8 cellular contexts compared by ENCODE assay signal in the genomic region with DNA sequence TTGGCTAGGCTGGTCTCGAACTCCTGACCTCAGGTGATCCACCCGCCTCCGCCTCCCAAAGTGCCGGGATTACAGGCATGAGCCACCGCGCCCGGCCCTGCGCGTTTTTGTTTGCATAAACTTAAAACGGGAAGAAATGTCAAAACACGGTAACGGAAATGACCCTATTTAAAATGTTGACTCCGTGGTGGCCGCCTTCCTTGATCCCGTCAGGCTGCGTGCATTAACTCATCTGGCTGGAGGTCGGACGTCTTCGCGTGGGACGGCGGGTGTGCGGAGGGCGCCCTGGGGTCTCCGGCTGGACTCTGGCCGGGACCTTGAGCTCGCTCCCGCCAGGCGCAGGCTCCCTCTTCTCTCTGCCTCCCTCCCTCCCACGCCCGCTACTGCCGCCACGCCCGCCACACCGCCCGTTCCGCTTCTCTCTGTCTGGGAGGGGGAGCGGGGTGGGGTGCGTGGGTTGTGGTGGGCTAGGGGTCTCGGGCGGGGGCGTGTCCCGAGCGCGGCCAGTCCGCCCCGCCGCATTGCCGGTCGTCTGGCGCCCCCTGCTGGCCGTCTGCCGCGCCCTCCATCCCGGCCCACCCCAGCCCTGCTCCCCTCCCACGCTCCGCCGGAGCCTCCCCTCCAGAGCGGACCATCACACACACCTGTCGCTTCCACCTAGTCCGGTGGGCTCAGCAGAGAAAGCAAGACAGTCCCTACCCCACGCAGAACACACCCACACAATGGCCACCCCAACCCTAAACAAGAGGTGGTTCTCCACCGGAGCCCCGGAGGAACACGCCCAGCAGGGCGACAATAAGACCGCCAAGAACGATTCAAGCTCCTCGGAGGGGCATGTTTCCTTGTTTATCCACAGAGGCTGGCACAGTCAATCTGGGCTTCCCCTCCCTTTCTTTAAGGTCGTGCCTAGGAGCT. TPM values are rescaled to one million over a fixed set of nuclear protein-coding genes. Genes with fewer than 3 reads are reported as not detected.
DNase-seq lines count a peak whose midpoint lies in the region; ATAC-seq, FAIRE-seq and TF ChIP-seq lines count a peak whose summit lies in the region.

No MANE protein-coding gene starts in this region.

- H3K4me1 Mint-ChIP-seq in CD8-positive, alpha-beta memory T cell = peaks cover 9 to 19% (median 12%) of the 10 kb centered on the region in 3 donors
- peaks cover 12 to 18% of the 10 kb centered on the region in 2 donors for H3K4me1 Mint-ChIP-seq in effector memory CD8-positive, alpha-beta T cell (ENCODE audit: low read depth in 2 of 2)

- no peaks in the 10 kb centered on the region for H3K9me3 ChIP-seq in CD8-positive, alpha-beta memory T cell (ENCODE audit: low read length)

- no peak for FAIRE-seq in H54 (lab: Jason Lieb, UNC)

- POLR2A ChIA-PET in CD8-positive, alpha-beta memory T cell (lab: Charles Lee) = interaction anchor here (2.2 kb wide), 1 partner anchor 310 kb away, joined by 9 read pairs; a partner anchor contains a TSS

- peak; percentile 70 to 85 (median 77) for DNase-seq in CD8-positive, alpha-beta memory T cell
- peak; percentile 77 for DNase-seq in H54 (ENCODE audit: insufficient read length, low spot score)
- DNase-seq in NCI-H2227 treated with DMSO at 0.1 percent for 48 hours (lab: John Stamatoyannopoulos, UW) = peak; percentile 18
- peak; percentile 47 to 79 for DNase-seq in activated CD8-positive, alpha-beta memory T cell treated with anti-CD3 and anti-CD28 coated beads for 1 hour (ENCODE audit: extremely low read depth in 1 of 2, low read depth in 1 of 2)
- peak; percentile 74 to 76 (median 75) for DNase-seq in effector memory CD8-positive, alpha-beta T cell
- peak; percentile 92 for DNase-seq in mesenteric fat pad (ENCODE audit: low spot score)
- DNase-seq in stimulated activated CD8-positive, alpha-beta memory T cell treated with anti-CD3 and anti-CD28 coated beads, Interleukin-15, amount 100 ng/mL, for 1 hour (ENCODE audit: low read depth) = peak; percentile 67
- DNase-seq in NCI-H128 (lab: John Stamatoyannopoulos, UW; ENCODE audit: unreplicated experiment) = no peak

- peak overlapping the region; percentile 65 for H3K27ac ChIP-seq in CD8-positive, alpha-beta memory T cell (ENCODE audit: low read depth, low read length)

- TF ChIP-seq POLR2A in H54 (IDR thresholded peaks at IDR 0.05; ENCODE audit: low read depth, low read length) = no peak

- no peaks in the 10 kb centered on the region for H3K36me3 ChIP-seq in CD8-positive, alpha-beta memory T cell (ENCODE audit: insufficient read depth, low read length)

- H3K4me3 Mint-ChIP-seq in CD8-positive, alpha-beta memory T cell = peak overlapping the region; percentile 88 to 95 (median 92)
- H3K4me3 Mint-ChIP-seq in effector memory CD8-positive, alpha-beta T cell = peak overlapping the region; percentile 88 to 94

- H3K9me3 Mint-ChIP-seq in CD8-positive, alpha-beta memory T cell = no peaks in the 10 kb centered on the region
- H3K9me3 Mint-ChIP-seq in effector memory CD8-positive, alpha-beta T cell = no peaks in the 10 kb centered on the region

- peaks cover 0 to 2% of the 10 kb centered on the region in 2 donors for H3K27me3 Mint-ChIP-seq in CD8-positive, alpha-beta memory T cell
- H3K27me3 Mint-ChIP-seq in effector memory CD8-positive, alpha-beta T cell = no peaks in the 10 kb centered on the region

- CTCF ChIA-PET in CD8-positive, alpha-beta memory T cell (lab: Charles Lee) = interaction anchor here (0.6 to 2.5 kb wide), 26 partner anchors 9 to 652 kb away, joined by 3 to 16 read pairs (median 4); a partner anchor contains a TSS

- H3K27me3 ChIP-seq in CD8-positive, alpha-beta memory T cell (ENCODE audit: insufficient read depth, low read length, poor library complexity, severe bottlenecking) = no peaks in the 10 kb centered on the region

- peak overlapping the region; percentile 91 to 99 (median 94) for H3K27ac Mint-ChIP-seq in CD8-positive, alpha-beta memory T cell
- H3K27ac Mint-ChIP-seq in effector memory CD8-positive, alpha-beta T cell = peak overlapping the region; percentile 95 to 97

- peak overlapping the region; percentile 75 for H3K4me3 ChIP-seq in CD8-positive, alpha-beta memory T cell (ENCODE audit: low read length)

- ATAC-seq in effector memory CD8-positive, alpha-beta T cell (replicated peaks) = peak; percentile 75

- peaks cover 0 to 4% (median 0%) of the 10 kb centered on the region in 3 donors for H3K36me3 Mint-ChIP-seq in CD8-positive, alpha-beta memory T cell
- peaks cover 16% of the 10 kb centered on the region for H3K36me3 Mint-ChIP-seq in effector memory CD8-positive, alpha-beta T cell (ENCODE audit: insufficient read depth)

- peaks cover 13% of the 10 kb centered on the region for H3K4me1 ChIP-seq in CD8-positive, alpha-beta memory T cell (ENCODE audit: insufficient read depth, low read length)

RNA-seq across cellular contexts. Expression of a gene that starts 1.2 kb away (rescaled TPM):
- total RNA-seq in CD8-positive, alpha-beta memory T cell = under 1 TPM; 0.22 to 0.31 TPM
- polyA plus RNA-seq in CD8-positive, alpha-beta memory T cell = not detected
- total RNA-seq in mesenteric fat pad = not detected

RNA-seq across cellular contexts. Expression of a gene that starts 12.5 kb away (rescaled TPM):
- not detected for total RNA-seq in CD8-positive, alpha-beta memory T cell
- not detected for polyA plus RNA-seq in CD8-positive, alpha-beta memory T cell
- not detected for total RNA-seq in mesenteric fat pad

RNA-seq across cellular contexts. Expression of a gene that starts 53.3 kb away (rescaled TPM):
- total RNA-seq in CD8-positive, alpha-beta memory T cell = not detected
- polyA plus RNA-seq in CD8-positive, alpha-beta memory T cell = not detected
- not detected for total RNA-seq in mesenteric fat pad
